Comparison of ENCODE assay signal across 20 cellular contexts in genomic region chr1:21065851-21066250, GRCh38.
"Had no signal": no experiment of that assay in that cellular context is flagged by ENCODE, and none has a peak within 500 bp of the region (broad histone marks: within the 10 kb centered on the region; RNA-seq: fewer than 3 reads in every experiment).

No MANE protein-coding gene starts in this region.

- H3K36me3 ChIP-seq: colonic mucosa, gastroesophageal sphincter, heart left ventricle, left lung, lower lobe of right lung had no signal

- DNase-seq: colonic mucosa; cortex of kidney; effector CD8-positive, alpha-beta T cell; effector memory CD8-positive, alpha-beta T cell; endodermal cell; erythroblast; esophagus squamous epithelium; foreskin keratinocyte; heart left ventricle; left colon; left lung; left ventricle myocardium superior; lower lobe of right lung; mesenchymal stem cell; mucosa of descending colon; naive B cell had no signal

- H3K9me3 ChIP-seq: colonic mucosa, esophagus squamous epithelium, gastroesophageal sphincter, heart left ventricle, left lung, lower lobe of right lung, mucosa of descending colon had no signal

- ATAC-seq: effector memory CD8-positive, alpha-beta T cell; esophagus mucosa; foreskin keratinocyte; gastroesophageal sphincter; heart left ventricle; left lung; left ventricle myocardium superior; lower lobe of right lung; mucosa of descending colon had no signal

- H2AFZ ChIP-seq: hepatocyte had no signal

- H3K4me2 ChIP-seq: hepatocyte had no signal

- H3K27me3 ChIP-seq: colonic mucosa, esophagus squamous epithelium, foreskin keratinocyte, gastroesophageal sphincter, heart left ventricle, hepatocyte, left lung had no signal

- H3K4me1 ChIP-seq: colonic mucosa, esophagus squamous epithelium, foreskin keratinocyte, lower lobe of right lung had no signal

- H3K4me3 ChIP-seq: colonic mucosa, esophagus squamous epithelium, gastroesophageal sphincter, heart left ventricle, hepatocyte, left lung, lower lobe of right lung, mucosa of descending colon had no signal

- H3K27ac ChIP-seq: colonic mucosa, epithelial cell of prostate, esophagus squamous epithelium, foreskin keratinocyte, gastroesophageal sphincter, heart left ventricle, hepatocyte, left lung, lower lobe of right lung had no signal
